ENCODE assay signal across 15 cellular contexts in the genomic region with DNA sequence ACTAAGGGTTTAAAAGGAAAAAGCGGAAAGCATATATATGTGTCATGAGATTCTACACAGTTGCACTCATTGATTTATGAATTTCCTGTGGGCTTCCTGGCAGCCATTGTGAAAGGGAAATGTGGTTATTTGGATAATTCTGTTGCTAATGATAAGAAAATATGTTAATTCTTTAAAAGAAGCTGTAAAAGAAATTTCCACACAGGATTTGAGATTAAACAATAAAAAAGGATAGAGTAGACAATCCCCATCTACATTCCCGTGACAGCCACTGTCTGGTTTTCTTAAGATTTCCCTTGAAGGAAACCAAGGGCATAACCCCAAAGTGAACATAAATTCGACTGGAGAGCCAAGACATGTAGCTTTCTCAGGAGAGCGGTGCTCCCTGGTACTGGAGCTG.
"Had no signal": no experiment of that assay in that cellular context is flagged by ENCODE, and none has a peak within 500 bp of the region (broad histone marks: within the 10 kb centered on the region; RNA-seq: fewer than 3 reads in every experiment).

No MANE protein-coding gene starts in this region.

- H3K27ac ChIP-seq: prostate gland, stomach, testis, upper lobe of left lung had no signal

- H3K9me3 ChIP-seq: prostate gland, stomach, testis, upper lobe of left lung had no signal

- H3K4me1 ChIP-seq: prostate gland, stomach, testis, upper lobe of left lung had no signal

- FAIRE-seq: astrocyte, bronchial epithelial cell, TTC549 had no signal

- ATAC-seq: esophagus mucosa, left ventricle myocardium superior, sciatic nerve, T-helper 17 cell had no signal

- H3K4me3 ChIP-seq: dorsolateral prefrontal cortex, prostate gland, stomach, testis, upper lobe of left lung had no signal

- DNase-seq: activated CD4-positive, alpha-beta T cell treated with anti-CD3 and anti-CD28 coated beads, Interleukin-2, amount 50 U/mL, for 1 hour; activated naive CD4-positive, alpha-beta T cell treated with anti-CD3 and anti-CD28 coated beads for 36 hours; hypothalamus; left ventricle myocardium superior; stomach; T-helper 17 cell; testis; upper lobe of left lung had no signal
